ENCODE assay signal across 9 cellular contexts in the genomic region with DNA sequence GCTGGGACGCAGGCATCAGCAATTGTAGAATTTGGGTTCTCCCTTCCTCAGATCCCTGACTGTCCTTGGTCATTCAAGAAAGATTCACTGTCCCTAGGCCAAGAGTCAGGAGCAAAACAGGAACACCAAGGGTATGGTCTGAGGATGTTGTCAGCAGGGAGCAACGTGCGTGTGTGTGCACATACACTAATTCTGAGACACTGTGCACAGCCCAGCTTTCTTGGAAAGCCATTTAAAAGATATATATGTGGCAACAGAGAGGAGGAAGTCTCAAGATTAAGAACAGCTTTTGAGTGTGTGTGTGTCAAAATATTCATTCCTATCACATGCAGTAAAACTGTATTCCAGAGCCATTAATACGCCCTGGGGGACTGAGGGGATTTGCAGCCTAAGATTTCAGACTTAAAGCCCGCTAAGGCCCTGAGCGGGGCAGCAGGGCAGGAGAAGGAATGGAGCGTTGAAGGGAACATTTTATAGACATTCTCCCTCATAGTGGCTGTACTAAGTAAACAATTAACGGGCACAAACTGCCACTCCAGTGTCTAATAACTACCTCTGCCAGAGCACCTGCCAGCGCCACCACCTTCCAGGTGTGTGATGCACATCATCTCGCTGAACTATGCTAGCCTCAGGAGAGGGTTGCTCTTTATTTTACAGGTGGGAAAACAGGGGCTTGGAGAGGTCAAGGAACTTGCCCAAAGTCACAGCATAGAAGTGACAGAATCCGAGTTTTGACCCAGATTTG. TPM values are rescaled to one million over a fixed set of nuclear protein-coding genes. Genes with fewer than 3 reads are reported as not detected.
DNase-seq lines count a peak whose midpoint lies in the region; ATAC-seq and TF ChIP-seq lines count a peak whose summit lies in the region.
"Had no signal": no experiment of that assay in that cellular context is flagged by ENCODE, and none has a peak within 500 bp of the region (broad histone marks: within the 10 kb centered on the region; RNA-seq: fewer than 3 reads in every experiment).

No MANE protein-coding gene starts in this region.

- intact Hi-C loops in activated CD4-positive, alpha-beta memory T cell treated with anti-CD3 and anti-CD28 coated beads for 36 hours (cut with micrococcal nuclease) = no loop called here

- POLR2A ChIA-PET in activated CD4-positive, alpha-beta memory T cell treated with anti-CD3 and anti-CD28 coated beads, Interleukin-2, amount 10 ng/mL, durations not matched to agents 7 days and 5 days (lab: Charles Lee) = interaction anchor here (2.1 to 3.5 kb wide), 3 partner anchors 8 to 154 kb away, joined by 7 to 23 read pairs (median 12); no protein-coding TSS in a partner anchor
- POLR2A ChIA-PET in activated CD4-positive, alpha-beta memory T cell treated with anti-CD3 and anti-CD28 coated beads for 36 hours (lab: Charles Lee) = no interaction called here

- no peaks in the 10 kb centered on the region for H3K27me3 Mint-ChIP-seq in activated CD4-positive, alpha-beta memory T cell treated with anti-CD3 and anti-CD28 coated beads, Interleukin-2, amount 10 ng/mL, durations not matched to agents 7 days and 5 days
- no peaks in the 10 kb centered on the region for H3K27me3 Mint-ChIP-seq in activated CD4-positive, alpha-beta memory T cell treated with anti-CD3 and anti-CD28 coated beads for 36 hours

- H3K27ac ChIP-seq in coronary artery = peak overlapping the region in 1 of 2 donors; percentile 26
- peak overlapping the region; percentile 88 for H3K27ac ChIP-seq in skeletal muscle tissue (ENCODE audit: low read depth, low read length)

- peaks cover 34% of the 10 kb centered on the region for H3K36me3 Mint-ChIP-seq in activated CD4-positive, alpha-beta memory T cell treated with anti-CD3 and anti-CD28 coated beads, Interleukin-2, amount 10 ng/mL, durations not matched to agents 7 days and 5 days (ENCODE audit: low read depth)
- H3K36me3 Mint-ChIP-seq in activated CD4-positive, alpha-beta memory T cell treated with anti-CD3 and anti-CD28 coated beads for 36 hours = peaks cover 4% of the 10 kb centered on the region

- H3K36me3 ChIP-seq in skeletal muscle tissue (ENCODE audit: control insufficient read depth in 3 of 3, insufficient read depth in 3 of 3, low read length in 3 of 3) = no peaks in the 10 kb centered on the region

- no peak for DNase-seq in activated CD4-positive, alpha-beta memory T cell treated with anti-CD3 and anti-CD28 coated beads, Interleukin-2, amount 10 ng/mL, durations not matched to agents 7 days and 5 days
- no peak for DNase-seq in activated CD4-positive, alpha-beta memory T cell treated with anti-CD3 and anti-CD28 coated beads for 36 hours
- DNase-seq in NCI-H2081 treated with DMSO at 0.1 percent for 48 hours (lab: John Stamatoyannopoulos, UW) = peak; percentile 31
- no peak for DNase-seq in coronary artery (ENCODE audit: low spot score)
- no peak for DNase-seq in effector CD8-positive, alpha-beta T cell (lab: John Stamatoyannopoulos, UW)
- DNase-seq: activated naive CD4-positive, alpha-beta T cell treated with Interleukin-2 at 50 U/mL for 16 hours had no signal

- peaks cover 75% of the 10 kb centered on the region for H3K4me1 Mint-ChIP-seq in activated CD4-positive, alpha-beta memory T cell treated with anti-CD3 and anti-CD28 coated beads, Interleukin-2, amount 10 ng/mL, durations not matched to agents 7 days and 5 days
- peaks cover 70% of the 10 kb centered on the region for H3K4me1 Mint-ChIP-seq in activated CD4-positive, alpha-beta memory T cell treated with anti-CD3 and anti-CD28 coated beads for 36 hours (ENCODE audit: low read depth)

- H3K27me3 ChIP-seq in skeletal muscle tissue (ENCODE audit: control insufficient read depth in 3 of 3, insufficient read depth in 3 of 3, low read length in 3 of 3) = no peaks in the 10 kb centered on the region

- ATAC-seq in GM18519 (IDR thresholded peaks at IDR 0.05; ENCODE audit: low FRiP score, unreplicated experiment) (no peak), GM19324 (IDR thresholded peaks at IDR 0.05; ENCODE audit: low FRiP score, unreplicated experiment) (no peak)

- peak overlapping the region; percentile 54 for H3K4me3 Mint-ChIP-seq in activated CD4-positive, alpha-beta memory T cell treated with anti-CD3 and anti-CD28 coated beads, Interleukin-2, amount 10 ng/mL, durations not matched to agents 7 days and 5 days
- H3K4me3 Mint-ChIP-seq in activated CD4-positive, alpha-beta memory T cell treated with anti-CD3 and anti-CD28 coated beads for 36 hours = no peak overlapping the region

- no peak overlapping the region for H3K9ac ChIP-seq in skeletal muscle tissue (ENCODE audit: low read depth in 1 of 3, low read length in 3 of 3)

- peaks cover 40 to 63% (median 46%) of the 10 kb centered on the region in 3 donors for H3K4me1 ChIP-seq in skeletal muscle tissue (ENCODE audit: control insufficient read depth in 3 of 3, insufficient read depth in 3 of 3, low read length in 3 of 3)

- CTCF ChIA-PET in activated CD4-positive, alpha-beta memory T cell treated with anti-CD3 and anti-CD28 coated beads, Interleukin-2, amount 10 ng/mL, durations not matched to agents 7 days and 5 days (lab: Charles Lee) = interaction anchor here (0.7 kb wide), 1 partner anchor 449 kb away, joined by 3 read pairs; a partner anchor contains a TSS
- CTCF ChIA-PET in activated CD4-positive, alpha-beta memory T cell treated with anti-CD3 and anti-CD28 coated beads for 36 hours (lab: Charles Lee) = interaction anchor here (1.0 kb wide), 1 partner anchor 154 kb away, joined by 3 read pairs; no protein-coding TSS in a partner anchor

- H3K9me3 Mint-ChIP-seq in activated CD4-positive, alpha-beta memory T cell treated with anti-CD3 and anti-CD28 coated beads, Interleukin-2, amount 10 ng/mL, durations not matched to agents 7 days and 5 days = no peaks in the 10 kb centered on the region
- no peaks in the 10 kb centered on the region for H3K9me3 Mint-ChIP-seq in activated CD4-positive, alpha-beta memory T cell treated with anti-CD3 and anti-CD28 coated beads for 36 hours

- no peak for TF ChIP-seq CTCF in coronary artery (IDR thresholded peaks at IDR 0.05)

- H3K27ac Mint-ChIP-seq in activated CD4-positive, alpha-beta memory T cell treated with anti-CD3 and anti-CD28 coated beads, Interleukin-2, amount 10 ng/mL, durations not matched to agents 7 days and 5 days = peak overlapping the region; percentile 50
- no peak overlapping the region for H3K27ac Mint-ChIP-seq in activated CD4-positive, alpha-beta memory T cell treated with anti-CD3 and anti-CD28 coated beads for 36 hours

- H3K4me3 ChIP-seq in coronary artery (peak overlapping the region; percentile 74), skeletal muscle tissue (ENCODE audit: low read length in 3 of 3) (peak overlapping the region in 1 of 3 donors; percentile 31)

- H3K9me3 ChIP-seq in skeletal muscle tissue (ENCODE audit: control insufficient read depth in 3 of 3, low read length in 3 of 3) = no peaks in the 10 kb centered on the region

RNA-seq across cellular contexts. Expression of a gene that starts 2.0 kb away (rescaled TPM):
- 10 to 100 TPM; 19.6 to 22.6 TPM for total RNA-seq in activated CD4-positive, alpha-beta memory T cell treated with anti-CD3 and anti-CD28 coated beads, Interleukin-2, amount 10 ng/mL, durations not matched to agents 7 days and 5 days
- total RNA-seq in activated CD4-positive, alpha-beta memory T cell treated with anti-CD3 and anti-CD28 coated beads for 36 hours = 10 to 100 TPM; 12.8 to 14.0 TPM
- 13.0 TPM for total RNA-seq in skeletal muscle tissue

RNA-seq across cellular contexts. Expression of a gene that starts 28.1 kb away (rescaled TPM):
- 10 to 100 TPM; 34.2 to 37.7 TPM for total RNA-seq in activated CD4-positive, alpha-beta memory T cell treated with anti-CD3 and anti-CD28 coated beads, Interleukin-2, amount 10 ng/mL, durations not matched to agents 7 days and 5 days
- 10 to 100 TPM; 60.5 to 68.0 TPM for total RNA-seq in activated CD4-positive, alpha-beta memory T cell treated with anti-CD3 and anti-CD28 coated beads for 36 hours
- 12.5 TPM for total RNA-seq in skeletal muscle tissue
